In the genomic region with DNA sequence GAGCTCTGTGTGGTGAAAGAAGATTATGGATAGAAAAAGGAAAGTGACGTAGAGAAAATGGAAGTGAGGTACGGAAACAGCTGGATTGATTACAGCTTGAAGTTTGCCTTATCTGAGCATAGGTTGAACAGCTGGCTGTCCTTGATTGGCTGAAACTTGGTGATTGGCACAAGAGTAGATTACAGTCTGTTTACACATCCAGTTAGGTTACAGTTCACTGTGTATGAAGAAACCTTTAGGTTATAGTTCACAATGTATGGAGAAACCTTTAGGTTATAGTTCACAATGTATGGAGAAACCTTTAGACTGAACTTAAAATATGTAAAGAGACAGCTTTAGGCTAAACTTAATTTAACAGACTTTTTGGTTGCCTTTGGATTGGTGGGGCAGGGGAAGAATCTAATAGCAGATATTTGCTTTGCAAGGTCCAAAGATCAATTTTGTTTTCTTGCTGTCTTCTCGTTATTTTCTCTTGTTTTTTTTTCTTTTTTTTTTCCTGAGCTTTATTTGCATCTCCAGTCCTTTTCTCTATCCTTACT, we compare ENCODE assay signal across 19 cellular contexts. TPM values are rescaled to one million over a fixed set of nuclear protein-coding genes. Genes with fewer than 3 reads are reported as not detected.
DNase-seq lines count a peak whose midpoint lies in the region; ATAC-seq and TF ChIP-seq lines count a peak whose summit lies in the region.
"Had no signal": no experiment of that assay in that cellular context is flagged by ENCODE, and none has a peak within 500 bp of the region (broad histone marks: within the 10 kb centered on the region; RNA-seq: fewer than 3 reads in every experiment).

No MANE protein-coding gene starts in this region.

- POLR2A ChIA-PET in IMR-90 (lab: Charles Lee; ENCODE audit: unreplicated experiment), result no interaction called here

- no peaks in the 10 kb centered on the region for H3K36me3 ChIP-seq in IMR-90 (ENCODE audit: control insufficient read depth, insufficient read depth, low read length)
- no peaks in the 10 kb centered on the region for H3K36me3 ChIP-seq in neural progenitor cell
- H3K36me3 ChIP-seq in ascending aorta, result no peaks in the 10 kb centered on the region
- H3K36me3 ChIP-seq: right atrium auricular region, upper lobe of left lung had no signal

- H2BK20ac ChIP-seq in IMR-90 (ENCODE audit: low read depth, low read length), result no peak overlapping the region

- no peak overlapping the region for H2BK120ac ChIP-seq in IMR-90 (ENCODE audit: low read depth, low read length)

- no peak overlapping the region; the same call in 1 of the 2 replicates for H3K18ac ChIP-seq in IMR-90 (ENCODE audit: low read depth, low read length)

- H3K27ac Mint-ChIP-seq in activated T-helper 2 cell treated with anti-CD3 and anti-CD28 coated beads, Interferon-gamma antibody, Interleukin-2, Interleukin-4, amounts not matched to agents 10 μg/mL and 5 μg/mL and 100 μg/mL, durations not matched to agents 14 hours and 24 hours and 36 hours, result peak overlapping the region; percentile 62
- H3K27ac Mint-ChIP-seq in neural progenitor cell, result no peak overlapping the region
- H3K27ac Mint-ChIP-seq: CD8-positive, alpha-beta memory T cell had no signal

- no peak for ATAC-seq in IMR-90 (ENCODE audit: low read depth)
- no peak for ATAC-seq in GM19324 (IDR thresholded peaks at IDR 0.05; ENCODE audit: low FRiP score, unreplicated experiment)
- ATAC-seq: PC-3 had no signal

- H4K91ac ChIP-seq in IMR-90 (ENCODE audit: insufficient read depth, low read depth, low read length), result no peak overlapping the region

- in situ Hi-C loops in IMR-90 (cut with MboI; ENCODE audit: low sequenced_read_pairs), result no loop called here

- no peak overlapping the region for H2BK5ac ChIP-seq in IMR-90 (ENCODE audit: low read depth, low read length, poor library complexity, severe bottlenecking)

- H3K56ac ChIP-seq in IMR-90 (ENCODE audit: extremely low read depth, insufficient read depth, low read length), result no peak overlapping the region

- H3K36me3 Mint-ChIP-seq in activated T-helper 2 cell treated with anti-CD3 and anti-CD28 coated beads, Interferon-gamma antibody, Interleukin-2, Interleukin-4, amounts not matched to agents 10 μg/mL and 5 μg/mL and 100 μg/mL, durations not matched to agents 14 hours and 24 hours and 36 hours (ENCODE audit: low read depth), result no peaks in the 10 kb centered on the region
- H3K36me3 Mint-ChIP-seq in neural progenitor cell, result no peaks in the 10 kb centered on the region
- H3K36me3 Mint-ChIP-seq: CD8-positive, alpha-beta memory T cell had no signal

- H3K9me3 ChIP-seq in IMR-90 (ENCODE audit: control insufficient read depth, insufficient read depth, low read length) (no peaks in the 10 kb centered on the region), neural progenitor cell (ENCODE audit: low read depth) (no peaks in the 10 kb centered on the region), ascending aorta (no peaks in the 10 kb centered on the region)
- H3K9me3 ChIP-seq: right atrium auricular region, upper lobe of left lung had no signal

- H3K79me2 ChIP-seq in neural progenitor cell (ENCODE audit: low read depth), result no peaks in the 10 kb centered on the region

- no peaks in the 10 kb centered on the region for H3K9me3 Mint-ChIP-seq in activated T-helper 2 cell treated with anti-CD3 and anti-CD28 coated beads, Interferon-gamma antibody, Interleukin-2, Interleukin-4, amounts not matched to agents 10 μg/mL and 5 μg/mL and 100 μg/mL, durations not matched to agents 14 hours and 24 hours and 36 hours
- H3K9me3 Mint-ChIP-seq in neural progenitor cell, result no peaks in the 10 kb centered on the region
- H3K9me3 Mint-ChIP-seq: CD8-positive, alpha-beta memory T cell had no signal

- CTCF ChIA-PET in IMR-90 (lab: Yijun Ruan, JAX), result interaction anchor here (0.6 to 1.0 kb wide), 3 partner anchors 41 to 727 kb away, joined by 3 to 4 read pairs (median 3); no protein-coding TSS in a partner anchor

- peaks cover 10% of the 10 kb centered on the region for H3F3A ChIP-seq in neural progenitor cell (ENCODE audit: low read depth)

- H2AFZ ChIP-seq in IMR-90 (replicated peaks; ENCODE audit: low read length, poor library complexity) (no peak overlapping the region), neural progenitor cell (replicated peaks) (peak overlapping the region; percentile 7)

- peaks cover 10% of the 10 kb centered on the region for H3K27me3 ChIP-seq in IMR-90 (ENCODE audit: control insufficient read depth, insufficient read depth, low read length)
- H3K27me3 ChIP-seq in neural progenitor cell, result no peaks in the 10 kb centered on the region
- H3K27me3 ChIP-seq in ascending aorta, result no peaks in the 10 kb centered on the region
- H3K27me3 ChIP-seq: right atrium auricular region, upper lobe of left lung had no signal

- WGBS in IMR-90 (ENCODE audit: extremely low coverage in 2 of 2, insufficient read length in 1 of 2), 2 experiments, result 17 to 100% methylated on average over 1 to 2 of the region's 3 CpGs

- dilution Hi-C loops in IMR-90 (cut with HindIII; ENCODE audit: low sequenced_read_pairs, unreplicated experiment), result no loop called here

- no peak overlapping the region for H2BK15ac ChIP-seq in IMR-90 (ENCODE audit: low read depth, low read length)

- H3K4me1 Mint-ChIP-seq in activated T-helper 2 cell treated with anti-CD3 and anti-CD28 coated beads, Interferon-gamma antibody, Interleukin-2, Interleukin-4, amounts not matched to agents 10 μg/mL and 5 μg/mL and 100 μg/mL, durations not matched to agents 14 hours and 24 hours and 36 hours (ENCODE audit: low read depth), result peaks cover 60% of the 10 kb centered on the region
- H3K4me1 Mint-ChIP-seq in neural progenitor cell, result peaks cover 10% of the 10 kb centered on the region
- H3K4me1 Mint-ChIP-seq: CD8-positive, alpha-beta memory T cell had no signal

- no peak overlapping the region; the same call in 1 of the 2 replicates for H3K14ac ChIP-seq in IMR-90 (replicated peaks; ENCODE audit: low read depth, low read length)

- H3K4me2 ChIP-seq in IMR-90 (ENCODE audit: low read depth, low read length), result no peak overlapping the region
- H3K4me2 ChIP-seq in neural progenitor cell, result no peak overlapping the region

- H2AK9ac ChIP-seq in IMR-90 (replicated peaks; ENCODE audit: low read depth, low read length, poor library complexity), result no peak overlapping the region

- TF ChIP-seq POLR2A in IMR-90 (IDR thresholded peaks at IDR 0.05; ENCODE audit: low read depth, low read length), result no peak

- H3K4ac ChIP-seq in IMR-90 (ENCODE audit: low read depth, low read length), result no peak overlapping the region

- no peaks in the 10 kb centered on the region for H3K79me1 ChIP-seq in IMR-90 (ENCODE audit: low read depth in 1 of 2, low read length in 2 of 2)

- H3K4me1 ChIP-seq in IMR-90 (ENCODE audit: control insufficient read depth, insufficient read depth, low read length), result no peaks in the 10 kb centered on the region; the same call in 1 of the 2 replicates
- peaks cover 22% of the 10 kb centered on the region for H3K4me1 ChIP-seq in neural progenitor cell
- no peaks in the 10 kb centered on the region for H3K4me1 ChIP-seq in ascending aorta
- H3K4me1 ChIP-seq: right atrium auricular region, upper lobe of left lung had no signal

- no peak for TF ChIP-seq RAD21 in IMR-90 (IDR thresholded peaks at IDR 0.05; ENCODE audit: low read length)

- no peaks in the 10 kb centered on the region for H3K9me1 ChIP-seq in IMR-90 (ENCODE audit: insufficient read depth, low read length)

- peak overlapping the region; percentile 24; the same call in 1 of the 2 replicates for H3K23ac ChIP-seq in IMR-90 (ENCODE audit: low read depth, low read length)

- TF ChIP-seq CTCF in IMR-90 (conservative IDR thresholded peaks at IDR 0.05; ENCODE audit: low read depth, low read length) (no peak), neural progenitor cell (IDR thresholded peaks at IDR 0.05) (no peak), ascending aorta (IDR thresholded peaks at IDR 0.05) (no peak)

- BruUV-seq in IMR-90 (replicated peaks; lab: Mats Ljungman, UMichigan), result no TSS peak

- no peak overlapping the region for H4K5ac ChIP-seq in IMR-90 (ENCODE audit: low read depth, low read length)

- intact Hi-C loops in IMR-90 (cut with micrococcal nuclease) (no loop called here), ascending aorta (cut with DNase I) (no loop called here)
- intact Hi-C loops in activated T-helper 2 cell treated with anti-CD3 and anti-CD28 coated beads, Interferon-gamma antibody, Interleukin-2, Interleukin-4, amounts not matched to agents 10 μg/mL and 5 μg/mL and 100 μg/mL, durations not matched to agents 14 hours and 24 hours and 36 hours (cut with micrococcal nuclease), result loop anchor here (1.0 to 5.0 kb wide), 4 partner anchors 17 to 243 kb away; no protein-coding TSS in a partner anchor

- peak; percentile 24 for DNase-seq in NOMO-1 treated with DMSO at 0.1 percent for 48 hours (lab: John Stamatoyannopoulos, UW; ENCODE audit: unreplicated experiment)
- no peak for DNase-seq in NOMO-1 treated with dmso at 0.1 percent for 144 hours (lab: John Stamatoyannopoulos, UW; ENCODE audit: unreplicated experiment)
- no peak for DNase-seq in IMR-90
- DNase-seq in activated T-helper 2 cell treated with anti-CD3 and anti-CD28 coated beads, Interferon-gamma antibody, Interleukin-2, Interleukin-4, amounts not matched to agents 10 μg/mL and 5 μg/mL and 100 μg/mL, durations not matched to agents 14 hours and 24 hours and 36 hours (ENCODE audit: low spot score), result no peak
- no peak for DNase-seq in neural progenitor cell (ENCODE audit: low spot score)
- no peak for DNase-seq in stimulated activated CD4-positive, alpha-beta T cell treated with anti-CD3 and anti-CD28 coated beads, Interleukin-2, amount 100 ng/mL, for 48 hours
- DNase-seq in ascending aorta (ENCODE audit: low spot score in 2 of 2), result no peak
- DNase-seq: activated CD4-positive, CD25-positive, alpha-beta regulatory T cell treated with anti-CD3 and anti-CD28 coated beads, Interleukin-2, amount 50 U/mL, for 72 hours; activated effector memory CD4-positive, alpha-beta T cell treated with Interleukin-2 at 50 U/mL for 16 hours; CD8-positive, alpha-beta memory T cell; dorsolateral prefrontal cortex; NCI-H2171 treated with DMSO at 0.1 percent for 48 hours; upper lobe of left lung had no signal

- H3K4me3 ChIP-seq in IMR-90 (ENCODE audit: insufficient read depth, low read depth, low read length), result no peak overlapping the region
- H3K4me3 ChIP-seq in neural progenitor cell, result no peak overlapping the region
- no peak overlapping the region for H3K4me3 ChIP-seq in ascending aorta
- H3K4me3 ChIP-seq: dorsolateral prefrontal cortex, lung, right atrium auricular region, upper lobe of left lung had no signal

- H3K4me3 Mint-ChIP-seq in activated T-helper 2 cell treated with anti-CD3 and anti-CD28 coated beads, Interferon-gamma antibody, Interleukin-2, Interleukin-4, amounts not matched to agents 10 μg/mL and 5 μg/mL and 100 μg/mL, durations not matched to agents 14 hours and 24 hours and 36 hours (ENCODE audit: low read depth), result peak overlapping the region; percentile 28
- no peak overlapping the region for H3K4me3 Mint-ChIP-seq in neural progenitor cell
- H3K4me3 Mint-ChIP-seq: CD8-positive, alpha-beta memory T cell had no signal

- H4K20me1 ChIP-seq in IMR-90 (ENCODE audit: insufficient read depth, low read length) (no peaks in the 10 kb centered on the region), neural progenitor cell (ENCODE audit: low read depth) (no peaks in the 10 kb centered on the region)

- H3K27ac ChIP-seq in IMR-90 (ENCODE audit: insufficient read depth, low read length) (no peak overlapping the region), neural progenitor cell (no peak overlapping the region), ascending aorta (no peak overlapping the region)
- H3K27ac ChIP-seq: dorsolateral prefrontal cortex, right atrium auricular region, upper lobe of left lung had no signal

- no peaks in the 10 kb centered on the region for H3K27me3 Mint-ChIP-seq in activated T-helper 2 cell treated with anti-CD3 and anti-CD28 coated beads, Interferon-gamma antibody, Interleukin-2, Interleukin-4, amounts not matched to agents 10 μg/mL and 5 μg/mL and 100 μg/mL, durations not matched to agents 14 hours and 24 hours and 36 hours (ENCODE audit: low read depth)
- H3K27me3 Mint-ChIP-seq in neural progenitor cell (ENCODE audit: insufficient read depth, low read depth), result peaks cover 4% of the 10 kb centered on the region

- H4K8ac ChIP-seq in IMR-90 (ENCODE audit: low read depth in 2 of 2, low read length in 2 of 2), result no peak overlapping the region

- no peak overlapping the region for H2AK5ac ChIP-seq in IMR-90 (ENCODE audit: low read depth, low read length)

- H3K9ac ChIP-seq in IMR-90 (ENCODE audit: low read depth, low read length), result no peak overlapping the region
- no peak overlapping the region for H3K9ac ChIP-seq in neural progenitor cell

RNA-seq across cellular contexts. Expression of a gene that starts 15.6 kb away (rescaled TPM):
- not detected in 2 replicates for total RNA-seq in IMR-90 (2012; rRNA removed)
- polyA plus RNA-seq in IMR-90 (2012; rRNA removed), result 0.15 and 0.30 TPM in 2 replicates
- polyA plus RNA-seq in IMR-90 (2012; cell fraction: cytosol; rRNA removed), result 0.03 TPM in 1 of 2 replicates, not detected in the other
- 0.08 TPM in 1 of 2 replicates, not detected in the other for polyA plus RNA-seq in IMR-90 (2012; cell fraction: nucleus; rRNA removed; ENCODE audit: low replicate concordance)
- total RNA-seq in activated T-helper 2 cell treated with anti-CD3 and anti-CD28 coated beads, Interferon-gamma antibody, Interleukin-2, Interleukin-4, amounts not matched to agents 10 μg/mL and 5 μg/mL and 100 μg/mL, durations not matched to agents 14 hours and 24 hours and 36 hours, result not detected in 2 replicates
- not detected in 2 replicates for total RNA-seq in neural progenitor cell (ENCODE audit: low replicate concordance)
- total RNA-seq in ascending aorta, result not detected
- total RNA-seq: A172; CD8-positive, alpha-beta memory T cell; PC-3 had no signal
- polyA plus RNA-seq: CD8-positive, alpha-beta memory T cell had no signal

RNA-seq across cellular contexts. Expression of a gene that starts 23.1 kb away (rescaled TPM):
- under 0.01 TPM in 2 replicates for total RNA-seq in IMR-90 (2012; rRNA removed)
- polyA plus RNA-seq in IMR-90 (2012; rRNA removed), result not detected in 2 replicates
- polyA plus RNA-seq in IMR-90 (2012; cell fraction: cytosol; rRNA removed), result not detected in 2 replicates
- not detected in 2 replicates for polyA plus RNA-seq in IMR-90 (2012; cell fraction: nucleus; rRNA removed; ENCODE audit: low replicate concordance)
- not detected in 2 replicates for total RNA-seq in activated T-helper 2 cell treated with anti-CD3 and anti-CD28 coated beads, Interferon-gamma antibody, Interleukin-2, Interleukin-4, amounts not matched to agents 10 μg/mL and 5 μg/mL and 100 μg/mL, durations not matched to agents 14 hours and 24 hours and 36 hours
- total RNA-seq in neural progenitor cell (ENCODE audit: low replicate concordance), result not detected in 2 replicates
- not detected for total RNA-seq in ascending aorta
- total RNA-seq: A172, PC-3, right atrium auricular region had no signal
- polyA plus RNA-seq: CD8-positive, alpha-beta memory T cell had no signal

RNA-seq across cellular contexts. Expression of a gene that starts 35.7 kb away (rescaled TPM):
- total RNA-seq in IMR-90 (2012; rRNA removed) (0.18 and 0.28 TPM in 2 replicates), neural progenitor cell (ENCODE audit: low replicate concordance) (not detected in 2 replicates), ascending aorta (not detected)
- 0.14 and 0.15 TPM in 2 replicates for polyA plus RNA-seq in IMR-90 (2012; rRNA removed)
- 0.05 TPM in 1 of 2 replicates, not detected in the other for polyA plus RNA-seq in IMR-90 (2012; cell fraction: cytosol; rRNA removed)
- 0.07 TPM in 1 of 2 replicates, not detected in the other for polyA plus RNA-seq in IMR-90 (2012; cell fraction: nucleus; rRNA removed; ENCODE audit: low replicate concordance)
- 1.3 and 1.4 TPM in 2 replicates for total RNA-seq in activated T-helper 2 cell treated with anti-CD3 and anti-CD28 coated beads, Interferon-gamma antibody, Interleukin-2, Interleukin-4, amounts not matched to agents 10 μg/mL and 5 μg/mL and 100 μg/mL, durations not matched to agents 14 hours and 24 hours and 36 hours
- total RNA-seq: A172, PC-3 had no signal
- polyA plus RNA-seq: CD8-positive, alpha-beta memory T cell; neural cell had no signal

RNA-seq across cellular contexts. Expression of a gene that starts 51.6 kb away (rescaled TPM):
- not detected in 2 replicates for total RNA-seq in IMR-90 (2012; rRNA removed)
- not detected in 2 replicates for polyA plus RNA-seq in IMR-90 (2012; rRNA removed)
- not detected in 2 replicates for polyA plus RNA-seq in IMR-90 (2012; cell fraction: cytosol; rRNA removed)
- polyA plus RNA-seq in IMR-90 (2012; cell fraction: nucleus; rRNA removed; ENCODE audit: low replicate concordance), result not detected in 2 replicates
- total RNA-seq in activated T-helper 2 cell treated with anti-CD3 and anti-CD28 coated beads, Interferon-gamma antibody, Interleukin-2, Interleukin-4, amounts not matched to agents 10 μg/mL and 5 μg/mL and 100 μg/mL, durations not matched to agents 14 hours and 24 hours and 36 hours, result 0.09 and 0.11 TPM in 2 replicates
- not detected in 2 replicates for total RNA-seq in neural progenitor cell (ENCODE audit: low replicate concordance)
- total RNA-seq in ascending aorta, result 0.21 TPM
- total RNA-seq: A172, PC-3 had no signal
- polyA plus RNA-seq: CD8-positive, alpha-beta memory T cell; neural cell had no signal
